Comparison of ENCODE assay signal across 8 cellular contexts in the genomic region with DNA sequence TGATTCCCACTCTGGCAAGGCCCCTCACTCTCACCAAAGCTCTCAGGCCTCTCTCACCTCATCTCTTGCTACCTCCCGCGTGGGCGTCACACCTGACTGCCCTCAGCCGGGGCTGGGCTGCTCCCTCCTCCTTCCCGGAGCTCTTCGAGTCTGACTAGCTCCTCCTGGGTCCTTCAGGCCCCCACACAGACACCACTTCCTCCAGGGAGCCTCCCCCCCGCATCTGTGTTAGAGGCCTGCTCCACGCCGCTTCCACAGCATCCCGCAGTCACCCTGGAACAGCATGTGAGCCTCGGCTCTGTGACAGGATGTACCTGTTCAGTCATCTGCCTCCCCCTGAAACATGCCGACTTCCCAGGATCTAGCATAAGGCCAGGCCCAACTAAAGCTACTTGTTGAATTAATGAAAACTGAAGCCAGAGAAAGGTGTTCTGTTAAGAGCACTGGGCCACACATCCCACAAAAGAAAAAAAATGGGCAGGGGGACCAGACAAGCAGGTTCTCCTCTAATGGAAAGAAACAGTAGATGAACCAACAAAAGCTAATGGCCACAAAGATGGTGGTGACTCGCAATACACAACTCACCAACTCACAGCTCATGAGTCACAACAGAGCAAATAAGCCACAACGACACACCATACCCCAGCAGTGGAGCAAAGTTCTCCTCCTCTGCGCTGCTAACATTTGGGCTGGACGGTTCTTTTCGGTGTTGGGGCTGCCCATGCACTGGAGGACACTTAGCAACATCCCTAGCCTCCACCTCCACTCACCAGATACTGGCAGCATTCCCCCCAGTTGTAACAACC. TPM values are rescaled to one million over a fixed set of nuclear protein-coding genes. Genes with fewer than 3 reads are reported as not detected.
A peak's percentile ranks its signal among the peaks of the same experiment; 100 is the strongest.
DNase-seq lines count a peak whose midpoint lies in the region; ATAC-seq, FAIRE-seq and TF ChIP-seq lines count a peak whose summit lies in the region.

No MANE protein-coding gene starts in this region.

- CTCF ChIA-PET in activated B cell treated with CpG ODN at 0.5 μM for 24 hours (lab: Charles Lee) (interaction anchor here (1.3 to 3.6 kb wide), 4 partner anchors 24 to 128 kb away, joined by 3 to 16 read pairs (median 10); partner anchors contain the start of genes HSPBP1 and TMEM238), endothelial cell of umbilical vein (lab: Charles Lee) (interaction anchor here (1.1 kb wide), 1 partner anchor 9 kb away, joined by 3 read pairs; no protein-coding TSS in a partner anchor)

- H3K9me3 ChIP-seq in endothelial cell of umbilical vein (replicated peaks; ENCODE audit: control insufficient read depth, insufficient read depth, low read length) (no peaks in the 10 kb centered on the region), small intestine (ENCODE audit: control insufficient read depth, low read depth) (no peaks in the 10 kb centered on the region)

- dilution Hi-C loops in endothelial cell of umbilical vein (cut with MboI; ENCODE audit: extremely low pct_ligation_motif_present, low sequenced_read_pairs): no loop called here

- no peak overlapping the region for H3K4me2 ChIP-seq in endothelial cell of umbilical vein (ENCODE audit: insufficient read depth, low read length)

- no peak for TF ChIP-seq POLR2A in H54 (IDR thresholded peaks at IDR 0.05; ENCODE audit: low read depth, low read length)
- TF ChIP-seq POLR2A in endothelial cell of umbilical vein (IDR thresholded peaks at IDR 0.05; ENCODE audit: low read depth, low read length): no peak

- DNase-seq in A172 (ENCODE audit: low spot score) (peak; percentile 38), H54 (ENCODE audit: insufficient read length, low spot score) (peak; percentile 97), activated B cell treated with CpG ODN at 0.5 μM for 24 hours (peak; percentile 47), endothelial cell of umbilical vein (ENCODE audit: low read depth, low spot score) (no peak), small intestine (peak; percentile 13), cerebellum (ENCODE audit: low spot score) (no peak), islet precursor cell (no peak)

- H3K27ac Mint-ChIP-seq in activated B cell treated with CpG ODN at 0.5 μM for 24 hours: peak overlapping the region; percentile 100

- FAIRE-seq in H54 (lab: Jason Lieb, UNC) (no peak), endothelial cell of umbilical vein (lab: Jason Lieb, UNC) (no peak), small intestine (lab: Jason Lieb, UNC) (no peak)

- peak overlapping the region; percentile 98 for H3K4me3 Mint-ChIP-seq in activated B cell treated with CpG ODN at 0.5 μM for 24 hours

- H3K9me1 ChIP-seq in endothelial cell of umbilical vein (replicated peaks; ENCODE audit: control insufficient read depth, extremely low read depth, insufficient read depth, low read length): no peaks in the 10 kb centered on the region

- H3K27ac ChIP-seq in endothelial cell of umbilical vein (ENCODE audit: insufficient read depth, low read depth, low read length) (no peak overlapping the region), small intestine (ENCODE audit: low read depth in 1 of 2, low read length in 1 of 2) (peak overlapping the region; percentile 82 to 89)

- no peak overlapping the region for H2AFZ ChIP-seq in endothelial cell of umbilical vein (ENCODE audit: low read depth, low read length)

- POLR2A ChIA-PET in activated B cell treated with CpG ODN at 0.5 μM for 24 hours (lab: Charles Lee): interaction anchor here (0.6 to 12.3 kb wide), 12 partner anchors 23 to 792 kb away, joined by 3 to 277 read pairs (median 13); partner anchors contain the start of genes BRSK1, FIZ1, HSPBP1 and KMT5C
- POLR2A ChIA-PET in endothelial cell of umbilical vein (lab: Charles Lee): no interaction called here

- peaks cover 65% of the 10 kb centered on the region for H3K4me1 ChIP-seq in endothelial cell of umbilical vein (ENCODE audit: control insufficient read depth, extremely low read depth, insufficient read depth, low read length)
- H3K4me1 ChIP-seq in small intestine (ENCODE audit: control insufficient read depth in 2 of 2, insufficient read depth in 1 of 2, low read depth in 1 of 2, low read length in 1 of 2): peaks cover 3 to 12% of the 10 kb centered on the region in 2 donors

- no peak overlapping the region for H3K4me3 ChIP-seq in endothelial cell of umbilical vein (replicated peaks in 1 of 3; ENCODE audit: insufficient read depth in 1 of 3, low read depth in 1 of 3, low read length in 3 of 3)
- H3K4me3 ChIP-seq in small intestine (ENCODE audit: low read depth in 1 of 2, low read length in 2 of 2): peak overlapping the region in 1 of 2 donors; percentile 38

- peaks cover 36% of the 10 kb centered on the region for H3K36me3 Mint-ChIP-seq in activated B cell treated with CpG ODN at 0.5 μM for 24 hours (ENCODE audit: low read depth)

- no peak overlapping the region for H3K9ac ChIP-seq in endothelial cell of umbilical vein (replicated peaks; ENCODE audit: extremely low read depth, insufficient read depth, low read length)

- H3K27me3 Mint-ChIP-seq in activated B cell treated with CpG ODN at 0.5 μM for 24 hours: no peaks in the 10 kb centered on the region

- TF ChIP-seq CTCF in activated B cell treated with CpG ODN at 0.5 μM for 24 hours (IDR thresholded peaks at IDR 0.05): no peak
- no peak for TF ChIP-seq CTCF in endothelial cell of umbilical vein (IDR thresholded peaks at IDR 0.05; ENCODE audit: extremely low read depth in 1 of 2, insufficient read depth in 1 of 2, low read depth in 1 of 2, low read length in 2 of 2)

- ATAC-seq in activated B cell treated with CpG ODN at 0.5 μM for 24 hours (ENCODE audit: low read depth) (no peak), HG02970 (IDR thresholded peaks at IDR 0.05; ENCODE audit: low FRiP score, unreplicated experiment) (no peak)

- H3K79me2 ChIP-seq in endothelial cell of umbilical vein (ENCODE audit: control insufficient read depth, insufficient read depth, low read length): peaks cover 76% of the 10 kb centered on the region

- H3K4me1 Mint-ChIP-seq in activated B cell treated with CpG ODN at 0.5 μM for 24 hours: peaks cover 83% of the 10 kb centered on the region

- no TSS peak for BruUV-seq in endothelial cell of umbilical vein (replicated peaks; lab: Mats Ljungman, UMichigan)

- H4K20me1 ChIP-seq in endothelial cell of umbilical vein (replicated peaks; ENCODE audit: control insufficient read depth, extremely low read depth, insufficient read depth, low read length): no peaks in the 10 kb centered on the region

- 52 to 64% (median 60%) methylated on average over 17 of the region's 17 CpGs for WGBS in small intestine, 3 donors

- H3K27me3 ChIP-seq in endothelial cell of umbilical vein (ENCODE audit: control insufficient read depth in 2 of 2, insufficient read depth in 2 of 2, low read length in 2 of 2): no peaks in the 10 kb centered on the region
- H3K27me3 ChIP-seq in small intestine (ENCODE audit: control insufficient read depth in 2 of 2, insufficient read depth in 2 of 2, low read length in 2 of 2): no peaks in the 10 kb centered on the region

- intact Hi-C loops in activated B cell treated with CpG ODN at 0.5 μM for 24 hours (cut with micrococcal nuclease) (loop anchor here (5.0 to 10.0 kb wide), 2 partner anchors 349 to 794 kb away; partner anchors contain the start of genes LENG9, ZNF524 and ZNF865), endothelial cell of umbilical vein (cut with micrococcal nuclease) (loop anchor here (10.0 kb wide), 1 partner anchor 349 kb away; the partner anchor contains the start of genes ZNF524 and ZNF865)

- H3K36me3 ChIP-seq in endothelial cell of umbilical vein (ENCODE audit: control insufficient read depth in 2 of 2, extremely low read depth in 1 of 2, insufficient read depth in 2 of 2, low read length in 2 of 2): no peaks in the 10 kb centered on the region
- no peaks in the 10 kb centered on the region for H3K36me3 ChIP-seq in small intestine (ENCODE audit: control insufficient read depth in 2 of 2, insufficient read depth in 2 of 2, low read length in 2 of 2)

- H3K9me3 Mint-ChIP-seq in activated B cell treated with CpG ODN at 0.5 μM for 24 hours: no peaks in the 10 kb centered on the region

RNA-seq across cellular contexts. Expression of gene PPP6R1, which starts 3.0 kb away (rescaled TPM):
- total RNA-seq in A172 (2014; rRNA removed; shearing (Covaris generic)): 73.6 and 80.1 TPM in 2 replicates
- total RNA-seq in activated B cell treated with CpG ODN at 0.5 μM for 24 hours (203 and 220 TPM in 2 replicates), endothelial cell of umbilical vein (68.3 and 71.8 TPM in 2 replicates), cerebellum (15.4 TPM)
- polyA plus RNA-seq in endothelial cell of umbilical vein (35.7 and 36.0 TPM in 2 replicates), small intestine (10 to 100 TPM; 43.4 to 51.1 (median 46.7) TPM)
- 39.7 and 44.5 TPM in 2 replicates for polyA plus RNA-seq in endothelial cell of umbilical vein (2011; cell fraction: cytosol; rRNA removed)
- 90.6 and 94.5 TPM in 2 replicates for polyA plus RNA-seq in endothelial cell of umbilical vein (2011; cell fraction: nucleus; rRNA removed)
- polyA plus RNA-seq in endothelial cell of umbilical vein (2012): 44.4 and 44.9 TPM in 2 replicates
- 45.2 and 59.6 TPM in 2 replicates for polyA minus RNA-seq in endothelial cell of umbilical vein
- 69.8 TPM for polyA minus RNA-seq in endothelial cell of umbilical vein (2011; cell fraction: cytosol; rRNA and poly(A)+ RNA removed)
- polyA minus RNA-seq in endothelial cell of umbilical vein (2011; cell fraction: nucleus; rRNA and poly(A)+ RNA removed): 35.9 and 45.7 TPM in 2 replicates

RNA-seq across cellular contexts. Expression of gene HSPBP1, which starts 24.1 kb away (rescaled TPM):
- total RNA-seq in A172 (2014; rRNA removed; shearing (Covaris generic)): 88.0 and 108 TPM in 2 replicates
- total RNA-seq in activated B cell treated with CpG ODN at 0.5 μM for 24 hours (32.2 and 32.9 TPM in 2 replicates), endothelial cell of umbilical vein (30.4 and 38.5 TPM in 2 replicates), cerebellum (12.5 TPM)
- polyA plus RNA-seq in endothelial cell of umbilical vein (47.5 and 60.3 TPM in 2 replicates), small intestine (10 to 100 TPM; 25.9 to 61.9 (median 34.0) TPM)
- 31.7 and 39.6 TPM in 2 replicates for polyA plus RNA-seq in endothelial cell of umbilical vein (2011; cell fraction: cytosol; rRNA removed)
- 19.7 and 21.0 TPM in 2 replicates for polyA plus RNA-seq in endothelial cell of umbilical vein (2011; cell fraction: nucleus; rRNA removed)
- polyA plus RNA-seq in endothelial cell of umbilical vein (2012): 25.6 and 29.3 TPM in 2 replicates
- polyA minus RNA-seq in endothelial cell of umbilical vein: 12.3 and 15.4 TPM in 2 replicates
- polyA minus RNA-seq in endothelial cell of umbilical vein (2011; cell fraction: cytosol; rRNA and poly(A)+ RNA removed): 54.4 TPM
- 5.7 and 7.6 TPM in 2 replicates for polyA minus RNA-seq in endothelial cell of umbilical vein (2011; cell fraction: nucleus; rRNA and poly(A)+ RNA removed)

RNA-seq across cellular contexts. Expression of gene TMEM86B, which starts 27.3 kb away (rescaled TPM):
- total RNA-seq in A172 (2014; rRNA removed; shearing (Covaris generic)): 1.6 and 3.4 TPM in 2 replicates
- total RNA-seq in activated B cell treated with CpG ODN at 0.5 μM for 24 hours: 12.6 and 14.8 TPM in 2 replicates
- 4.1 and 5.4 TPM in 2 replicates for total RNA-seq in endothelial cell of umbilical vein
- 4.5 and 5.8 TPM in 2 replicates for polyA plus RNA-seq in endothelial cell of umbilical vein
- 1.1 and 1.8 TPM in 2 replicates for polyA plus RNA-seq in endothelial cell of umbilical vein (2011; cell fraction: cytosol; rRNA removed)
- 15.0 and 15.9 TPM in 2 replicates for polyA plus RNA-seq in endothelial cell of umbilical vein (2011; cell fraction: nucleus; rRNA removed)
- polyA plus RNA-seq in endothelial cell of umbilical vein (2012): 2.2 and 3.2 TPM in 2 replicates
- polyA minus RNA-seq in endothelial cell of umbilical vein: 1.6 and 2.3 TPM in 2 replicates
- not detected for polyA minus RNA-seq in endothelial cell of umbilical vein (2011; cell fraction: cytosol; rRNA and poly(A)+ RNA removed)
- 3.6 and 6.4 TPM in 2 replicates for polyA minus RNA-seq in endothelial cell of umbilical vein (2011; cell fraction: nucleus; rRNA and poly(A)+ RNA removed)
- 100 to 1,000 TPM in 1 of 3 donors, 10 to 100 TPM in 2; 22.8 to 255 (median 76.7) TPM for polyA plus RNA-seq in small intestine
- total RNA-seq in cerebellum: 3.1 TPM

RNA-seq across cellular contexts. Expression of gene BRSK1, which starts 28.0 kb away (rescaled TPM):
- 11.6 and 12.8 TPM in 2 replicates for total RNA-seq in A172 (2014; rRNA removed; shearing (Covaris generic))
- total RNA-seq in activated B cell treated with CpG ODN at 0.5 μM for 24 hours (1.3 and 2.7 TPM in 2 replicates), endothelial cell of umbilical vein (0.44 and 0.46 TPM in 2 replicates), cerebellum (69.8 TPM)
- polyA plus RNA-seq in endothelial cell of umbilical vein (0.33 and 0.68 TPM in 2 replicates), small intestine (1 to 10 TPM in 2 of 3 donors, under 1 TPM in 1; 0.22 to 2.7 (median 2.7) TPM)
- polyA plus RNA-seq in endothelial cell of umbilical vein (2011; cell fraction: cytosol; rRNA removed): 0.15 and 0.17 TPM in 2 replicates
- polyA plus RNA-seq in endothelial cell of umbilical vein (2011; cell fraction: nucleus; rRNA removed): 1.0 and 1.4 TPM in 2 replicates
- 0.94 and 1.2 TPM in 2 replicates for polyA plus RNA-seq in endothelial cell of umbilical vein (2012)
- 1.2 TPM in 1 of 2 replicates, not detected in the other for polyA minus RNA-seq in endothelial cell of umbilical vein
- polyA minus RNA-seq in endothelial cell of umbilical vein (2011; cell fraction: cytosol; rRNA and poly(A)+ RNA removed): 0.82 TPM
- not detected in 2 replicates for polyA minus RNA-seq in endothelial cell of umbilical vein (2011; cell fraction: nucleus; rRNA and poly(A)+ RNA removed)

RNA-seq across cellular contexts. Expression of gene PTPRH, which starts 46.5 kb away (rescaled TPM):
- total RNA-seq in A172 (2014; rRNA removed; shearing (Covaris generic)): 12.3 and 18.4 TPM in 2 replicates
- total RNA-seq in activated B cell treated with CpG ODN at 0.5 μM for 24 hours (not detected in 2 replicates), endothelial cell of umbilical vein (0.51 and 1.00 TPM in 2 replicates), cerebellum (0.73 TPM)
- polyA plus RNA-seq in endothelial cell of umbilical vein (0.10 and 0.14 TPM in 2 replicates), small intestine (100 to 1,000 TPM in 2 of 3 donors, 10 to 100 TPM in 1; 65.7 to 158 (median 114) TPM)
- 0.14 and 0.18 TPM in 2 replicates for polyA plus RNA-seq in endothelial cell of umbilical vein (2011; cell fraction: cytosol; rRNA removed)
- polyA plus RNA-seq in endothelial cell of umbilical vein (2011; cell fraction: nucleus; rRNA removed): 0.38 and 0.55 TPM in 2 replicates
- polyA plus RNA-seq in endothelial cell of umbilical vein (2012): 1.9 and 2.6 TPM in 2 replicates
- polyA minus RNA-seq in endothelial cell of umbilical vein: 2.1 TPM in 2 replicates
- 2.5 TPM for polyA minus RNA-seq in endothelial cell of umbilical vein (2011; cell fraction: cytosol; rRNA and poly(A)+ RNA removed)
- polyA minus RNA-seq in endothelial cell of umbilical vein (2011; cell fraction: nucleus; rRNA and poly(A)+ RNA removed): 0.19 TPM in 1 of 2 replicates, not detected in the other

Comparison
In these comparisons a context has a peak if more than half of its experiments do, and no peak if none do; other contexts are left out.
1. DNase-seq: peak in A172 (single experiment), H54 (single experiment), activated B cell treated with CpG ODN at 0.5 μM for 24 hours (single experiment) and small intestine (single experiment); none in endothelial cell of umbilical vein (single experiment), cerebellum (single experiment) and islet precursor cell (single experiment).